Comparison of ENCODE assay signal across 1 cellular context in the genomic region with DNA sequence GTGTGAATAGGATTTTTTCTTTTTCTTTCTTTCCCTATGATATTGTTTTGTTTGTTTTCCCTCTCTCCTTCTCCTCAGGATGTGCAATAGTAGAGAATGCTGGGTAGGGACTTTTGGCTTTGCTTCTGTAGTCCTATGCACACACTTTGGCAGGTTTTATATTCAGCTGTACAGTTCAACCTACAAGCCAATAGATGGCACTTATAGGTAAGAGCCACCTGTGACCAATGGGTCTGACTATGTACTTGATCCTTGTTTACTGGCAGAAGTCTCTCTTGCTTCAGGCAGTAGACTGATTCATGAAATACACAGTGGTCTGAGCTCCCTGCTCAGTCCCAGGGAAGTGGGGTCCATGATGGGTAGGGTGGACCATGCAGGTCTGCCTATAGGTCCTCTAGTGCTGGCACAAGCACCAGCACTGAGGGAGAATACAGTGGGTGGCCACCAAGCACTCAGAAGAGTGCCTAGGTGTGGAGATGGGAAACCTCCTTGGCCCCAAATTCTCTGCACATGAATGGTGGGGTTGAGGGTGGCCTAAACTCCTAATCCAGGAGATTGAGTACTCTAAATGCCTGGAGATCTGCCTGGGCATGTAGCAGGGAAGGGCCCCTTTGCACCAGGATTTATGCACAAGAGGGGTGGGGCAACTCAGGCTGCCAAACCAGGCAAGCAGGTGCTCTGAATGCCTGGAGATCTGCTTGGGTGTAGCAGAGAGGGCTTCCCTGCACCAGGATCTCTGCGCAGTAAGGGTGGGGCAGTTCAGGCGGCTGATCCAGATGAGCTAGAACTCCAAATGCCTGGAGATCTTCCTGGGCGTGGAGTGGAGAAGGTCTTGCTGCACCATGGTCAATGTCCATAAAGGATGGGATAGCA.
TF ChIP-seq lines count a peak whose summit lies in the region.

No MANE protein-coding gene starts in this region.

TF ChIP-seq in H1, 55 proteins besides CTCF, POLR2A, EP300 and RAD21:
- TF ChIP-seq TAF1 (IDR thresholded peaks at IDR 0.05; ENCODE audit: low read depth, low read length) = no peak
- TF ChIP-seq CBX8 (IDR thresholded peaks at IDR 0.05; ENCODE audit: borderline replicate concordance, low read depth, low read length) = no peak
- TF ChIP-seq FOSL1 (IDR thresholded peaks at IDR 0.05; ENCODE audit: insufficient read depth, low read depth, low read length) = no peak
- no peak for TF ChIP-seq CREB1 (IDR thresholded peaks at IDR 0.05)
- no peak for TF ChIP-seq CTBP2 (IDR thresholded peaks at IDR 0.05; ENCODE audit: borderline replicate concordance, insufficient read depth, insufficient read length, low read length)
- no peak for TF ChIP-seq ASH2L (IDR thresholded peaks at IDR 0.05; ENCODE audit: low read length)
- TF ChIP-seq RBBP5 (IDR thresholded peaks at IDR 0.05; ENCODE audit: borderline replicate concordance, low read depth, low read length) = no peak
- TF ChIP-seq SUZ12 (IDR thresholded peaks at IDR 0.05; ENCODE audit: low read length) = no peak
- TF ChIP-seq JUND (IDR thresholded peaks at IDR 0.05; ENCODE audit: low read length) = no peak
- no peak for TF ChIP-seq SP4 (IDR thresholded peaks at IDR 0.05; ENCODE audit: low read length)
- no peak for TF ChIP-seq MAX (IDR thresholded peaks at IDR 0.05)
- no peak for TF ChIP-seq SP1 (IDR thresholded peaks at IDR 0.05; ENCODE audit: low read depth, low read length)
- TF ChIP-seq YY1 (IDR thresholded peaks at IDR 0.05; ENCODE audit: low read depth, low read length) = no peak
- no peak for TF ChIP-seq EZH2 (IDR thresholded peaks at IDR 0.05; ENCODE audit: low read depth, low read length, severe bottlenecking)
- no peak for TF ChIP-seq CBX5 (IDR thresholded peaks at IDR 0.05; ENCODE audit: low read depth, low read length)
- no peak for TF ChIP-seq TEAD4 (IDR thresholded peaks at IDR 0.05; ENCODE audit: low read depth, low read length)
- TF ChIP-seq GTF2F1 (IDR thresholded peaks at IDR 0.05; ENCODE audit: borderline replicate concordance, low read depth, low read length) = no peak
- TF ChIP-seq TCF12 (IDR thresholded peaks at IDR 0.05; ENCODE audit: low read depth, low read length) = no peak
